1 cellular context compared by ENCODE assay signal in genomic region chr17:70128727-70129238, GRCh38.
TF ChIP-seq lines count a peak whose summit lies in the region.

No MANE protein-coding gene starts in this region.

TF ChIP-seq in K562, 482 proteins besides CTCF, POLR2A, EP300 and RAD21 (continued from another document and continues in another):
- TF ChIP-seq TRIM25 (IDR thresholded peaks at IDR 0.05; ENCODE audit: borderline replicate concordance) (no peak), RREB1 (CRISPR knock-in tag; IDR thresholded peaks at IDR 0.05) (no peak), SRSF3 (IDR thresholded peaks at IDR 0.05; ENCODE audit: insufficient read depth, low read length) (no peak), E2F3 (CRISPR knock-in tag; IDR thresholded peaks at IDR 0.05) (no peak), ASH1L (IDR thresholded peaks at IDR 0.05; ENCODE audit: borderline replicate concordance, low read depth, partially characterized antibody) (peak; percentile 19), MTA3 (IDR thresholded peaks at IDR 0.05; ENCODE audit: borderline replicate concordance) (peak; percentile 98), GABPB1 (CRISPR knock-in tag; IDR thresholded peaks at IDR 0.05) (peak; percentile 92), POLR3A (IDR thresholded peaks at IDR 0.05; ENCODE audit: borderline replicate concordance, extremely low read depth, insufficient read depth, insufficient read length) (no peak), ZBTB9 (CRISPR knock-in tag; IDR thresholded peaks at IDR 0.05) (no peak), PTTG1 (tag; IDR thresholded peaks at IDR 0.05; ENCODE audit: low read depth) (no peak), ZNF121 (CRISPR knock-in tag; conservative IDR thresholded peaks at IDR 0.05) (no peak), SNRNP70 (optimal IDR thresholded peaks at IDR 0.05; ENCODE audit: low read depth, low read length) (no peak), NR2F6 (CRISPR knock-in tag; IDR thresholded peaks at IDR 0.05) (no peak), SIN3A (IDR thresholded peaks at IDR 0.05; ENCODE audit: borderline replicate concordance in 2 of 2, control insufficient read depth in 1 of 2, low read depth in 2 of 2, low read length in 2 of 2) (peak in 1 of 2 experiments; percentile 72; a peak in 1 of 4 replicates), HMGN3 (IDR thresholded peaks at IDR 0.05; ENCODE audit: borderline replicate concordance, extremely low read depth, insufficient read length, low read depth, low read length) (no peak), ID3 (CRISPR knock-in tag; IDR thresholded peaks at IDR 0.05) (no peak), ID3 (tag; IDR thresholded peaks at IDR 0.05) (no peak), ZBTB2 (IDR thresholded peaks at IDR 0.05) (no peak), CBX5 (IDR thresholded peaks at IDR 0.05; ENCODE audit: borderline replicate concordance, low read depth) (no peak), NR4A1 (CRISPR knock-in tag; IDR thresholded peaks at IDR 0.05) (no peak), NR4A1 (tag; IDR thresholded peaks at IDR 0.05) (no peak), PHTF2 (CRISPR knock-in tag; IDR thresholded peaks at IDR 0.05) (no peak), NCOR1 (IDR thresholded peaks at IDR 0.05) (peak; percentile 53), HMG20B (CRISPR knock-in tag; IDR thresholded peaks at IDR 0.05) (no peak), GABPB2 (CRISPR knock-in tag; conservative IDR thresholded peaks at IDR 0.05) (no peak), RBM39 (optimal IDR thresholded peaks at IDR 0.05; ENCODE audit: low read depth, low read length) (no peak), ZNF347 (CRISPR knock-in tag; IDR thresholded peaks at IDR 0.05; ENCODE audit: low read depth) (no peak), ZNF695 (CRISPR knock-in tag; IDR thresholded peaks at IDR 0.05) (no peak), BRF2 (IDR thresholded peaks at IDR 0.05; ENCODE audit: borderline replicate concordance, insufficient read depth, insufficient read length) (no peak), GATAD2A (IDR thresholded peaks at IDR 0.05) (no peak), PHB2 (IDR thresholded peaks at IDR 0.05; ENCODE audit: low read depth) (no peak), ESRRA (IDR thresholded peaks at IDR 0.05; ENCODE audit: borderline replicate concordance, low read depth) (peak; percentile 31; the same call in 1 of the 2 replicates), ZNF740 (CRISPR knock-in tag; IDR thresholded peaks at IDR 0.05) (no peak), ZNF740 (tag; IDR thresholded peaks at IDR 0.05) (no peak), C11orf30 (IDR thresholded peaks at IDR 0.05; ENCODE audit: low read depth) (peak; percentile 76), TAF9B (IDR thresholded peaks at IDR 0.05; ENCODE audit: partially characterized antibody) (peak; percentile 82), ZMIZ1 (IDR thresholded peaks at IDR 0.05; ENCODE audit: low read depth in 2 of 2, low read length in 2 of 2) (peak in 1 of 2 experiments; percentile 60; a peak in 2 of 4 replicates), NFRKB (IDR thresholded peaks at IDR 0.05; ENCODE audit: low read depth) (peak; percentile 26; the same call in 1 of the 2 replicates), E2F4 (CRISPR knock-in tag; IDR thresholded peaks at IDR 0.05; ENCODE audit: low read depth) (no peak), KDM1A (IDR thresholded peaks at IDR 0.05) (no peak), HDAC2 (IDR thresholded peaks at IDR 0.05) (no peak), RBM34 (IDR thresholded peaks at IDR 0.05; ENCODE audit: borderline replicate concordance, insufficient read depth, low read length) (no peak), PTBP1 (IDR thresholded peaks at IDR 0.05; ENCODE audit: low read depth, low read length) (no peak), ELF1 (tag; IDR thresholded peaks at IDR 0.05) (peak; percentile 96), DEAF1 (CRISPR knock-in tag; IDR thresholded peaks at IDR 0.05) (0 out of 2 replicates have a peak, but pooled peaks have one; percentile 36), L3MBTL2 (IDR thresholded peaks at IDR 0.05) (peak; percentile 31; the same call in 1 of the 2 replicates), TRIM24 (IDR thresholded peaks at IDR 0.05) (no peak), SNAPC5 (CRISPR knock-in tag; IDR thresholded peaks at IDR 0.05) (no peak)
